Comparison of ENCODE assay signal across 9 cellular contexts in the genomic region with DNA sequence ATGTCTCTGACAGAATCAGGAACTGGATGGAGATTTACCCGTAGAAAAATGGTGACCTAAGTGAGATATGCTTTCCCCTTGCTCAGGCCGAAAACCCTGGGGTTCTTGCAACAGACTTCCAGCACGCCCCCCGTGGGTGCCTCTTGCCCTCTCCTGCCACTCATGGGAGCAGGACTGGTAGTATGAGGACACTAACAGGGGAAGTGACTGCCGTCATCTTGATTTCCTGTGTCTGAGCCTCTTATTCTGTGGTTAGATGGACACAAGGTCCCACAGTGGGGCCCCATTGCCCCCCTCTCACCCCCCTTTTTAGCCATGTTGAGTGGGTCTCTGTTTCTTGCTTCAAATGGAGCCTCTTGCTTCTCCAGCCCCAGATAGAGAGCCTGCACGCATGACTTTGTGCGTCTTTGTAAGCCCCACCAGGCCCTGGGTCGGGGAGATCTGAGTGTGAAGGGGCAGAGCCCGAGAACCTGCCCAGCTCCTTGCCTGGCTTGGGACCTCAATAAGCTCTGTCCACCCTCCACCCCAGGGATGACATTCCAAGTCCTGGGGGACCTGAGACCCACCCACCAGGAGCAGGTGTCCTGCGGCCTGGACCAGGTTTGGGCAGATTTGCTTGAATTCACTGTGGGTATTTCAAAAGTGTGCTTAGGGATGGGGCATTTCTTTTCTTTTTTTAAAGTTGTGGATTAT. TPM values are rescaled to one million over a fixed set of nuclear protein-coding genes. Genes with fewer than 3 reads are reported as not detected.
DNase-seq lines count a peak whose midpoint lies in the region; ATAC-seq lines count a peak whose summit lies in the region.
"Had no signal": no experiment of that assay in that cellular context is flagged by ENCODE, and none has a peak within 500 bp of the region (broad histone marks: within the 10 kb centered on the region; RNA-seq: fewer than 3 reads in every experiment).

No MANE protein-coding gene starts in this region.

- H3K36me3 ChIP-seq in subcutaneous abdominal adipose tissue (ENCODE audit: control insufficient read depth in 5 of 5, insufficient read depth in 5 of 5, low read length in 5 of 5) = no peaks in the 10 kb centered on the region

- H3K9ac ChIP-seq in subcutaneous abdominal adipose tissue (ENCODE audit: low read length in 5 of 5) = no peak overlapping the region

- H3K4me1 ChIP-seq in subcutaneous abdominal adipose tissue (ENCODE audit: control insufficient read depth in 5 of 5, insufficient read depth in 5 of 5, low read length in 5 of 5) = peaks cover 20 to 66% (median 61%) of the 10 kb centered on the region in 5 donors

- no peaks in the 10 kb centered on the region for H3K36me3 Mint-ChIP-seq in naive thymus-derived CD8-positive, alpha-beta T cell

- no peaks in the 10 kb centered on the region for H3K27me3 ChIP-seq in subcutaneous abdominal adipose tissue (ENCODE audit: control insufficient read depth in 5 of 5, insufficient read depth in 4 of 5, low read length in 5 of 5)

- H3K27ac ChIP-seq in subcutaneous abdominal adipose tissue (ENCODE audit: low read depth, low read length) = peak overlapping the region; percentile 42
- H3K27ac ChIP-seq: VCaP had no signal

- DNase-seq in KBM-7 = peak; percentile 35
- peak; percentile 95 for DNase-seq in SKM-1 treated with dmso at 0.1 percent for 144 hours (lab: John Stamatoyannopoulos, UW; ENCODE audit: unreplicated experiment)
- DNase-seq in left ventricle myocardium superior = peak; percentile 47
- no peak for DNase-seq in activated gamma-delta T cell treated with Interleukin-2 at 50 U/mL for 16 hours
- DNase-seq in naive thymus-derived CD8-positive, alpha-beta T cell = no peak

- POLR2A ChIA-PET in naive thymus-derived CD8-positive, alpha-beta T cell (lab: Charles Lee) = no interaction called here

- peak overlapping the region in 1 of 10 donors; percentile 12 for H3K4me3 Mint-ChIP-seq in naive thymus-derived CD8-positive, alpha-beta T cell

- H3K4me1 Mint-ChIP-seq in naive thymus-derived CD8-positive, alpha-beta T cell = peaks cover 1 to 61% (median 5%) of the 10 kb centered on the region in 4 donors

- no peak overlapping the region for H3K4me3 ChIP-seq in subcutaneous abdominal adipose tissue (ENCODE audit: low read depth in 1 of 5, low read length in 5 of 5)

- no peaks in the 10 kb centered on the region for H3K9me3 Mint-ChIP-seq in naive thymus-derived CD8-positive, alpha-beta T cell

- peak overlapping the region in 3 of 10 donors; percentile 27 to 60 (median 41) for H3K27ac Mint-ChIP-seq in naive thymus-derived CD8-positive, alpha-beta T cell

- intact Hi-C loops in left ventricle myocardium superior (cut with micrococcal nuclease) = no loop called here

- H3K27me3 Mint-ChIP-seq in naive thymus-derived CD8-positive, alpha-beta T cell = peaks cover 0 to 19% (median 7%) of the 10 kb centered on the region in 5 donors

- peak; percentile 5 for ATAC-seq in left ventricle myocardium superior
- ATAC-seq in HG02610 (IDR thresholded peaks at IDR 0.05; ENCODE audit: unreplicated experiment) = no peak
- ATAC-seq in naive thymus-derived CD8-positive, alpha-beta T cell = no peak

- H3K9me3 ChIP-seq in subcutaneous abdominal adipose tissue (ENCODE audit: control insufficient read depth in 5 of 5, low read length in 5 of 5) = no peaks in the 10 kb centered on the region

- in situ Hi-C loops in KBM-7 (cut with MboI; ENCODE audit: low pct_unique_long_range_greater_than_20kb, low sequenced_read_pairs) = no loop called here

RNA-seq across cellular contexts. Expression of a gene that starts 12.6 kb away (rescaled TPM):
- 2.3 TPM for total RNA-seq in left ventricle myocardium superior
- total RNA-seq in naive thymus-derived CD8-positive, alpha-beta T cell = 1 to 10 TPM; 5.3 to 7.3 TPM
- polyA plus RNA-seq in naive thymus-derived CD8-positive, alpha-beta T cell = 1,000 to 10,000 TPM in 1 of 3 donors, 10 to 100 TPM in 2; 21.0 to 1,108 (median 35.6) TPM

RNA-seq across cellular contexts. Expression of a gene that starts 38.8 kb away (rescaled TPM):
- 0.50 TPM for total RNA-seq in left ventricle myocardium superior
- total RNA-seq in naive thymus-derived CD8-positive, alpha-beta T cell = not detected
- polyA plus RNA-seq in naive thymus-derived CD8-positive, alpha-beta T cell = under 1 TPM in 1 of 3 donors, not detected in 2; 0.06 TPM
- total RNA-seq: mononuclear cell had no signal

RNA-seq across cellular contexts. Expression of a gene that starts 47.0 kb away (rescaled TPM):
- 29.6 TPM for total RNA-seq in left ventricle myocardium superior
- total RNA-seq in naive thymus-derived CD8-positive, alpha-beta T cell = not detected
- not detected for polyA plus RNA-seq in naive thymus-derived CD8-positive, alpha-beta T cell

Comparison
In these comparisons a context has a peak if more than half of its experiments do, and no peak if none do; other contexts are left out.
1. DNase-seq: peak in KBM-7 (single experiment), SKM-1 treated with dmso at 0.1 percent for 144 hours (single experiment) and left ventricle myocardium superior (single experiment); none in activated gamma-delta T cell treated with Interleukin-2 at 50 U/mL for 16 hours (single experiment) and naive thymus-derived CD8-positive, alpha-beta T cell (0 of 10).
2. RNA of a gene that starts 47.0 kb away (total RNA-seq): 29.6 TPM in left ventricle myocardium superior (single experiment); not detected in naive thymus-derived CD8-positive, alpha-beta T cell; every median in the first group is over 10 times any median in the second.